32 cellular contexts compared by ENCODE assay signal in genomic region chr17:45675892-45676291, GRCh38.
"Had no signal": no experiment of that assay in that cellular context is flagged by ENCODE, and none has a peak within 500 bp of the region (broad histone marks: within the 10 kb centered on the region; RNA-seq: fewer than 3 reads in every experiment).

No MANE protein-coding gene starts in this region.

- FAIRE-seq: astrocyte had no signal

- H3K36me3 ChIP-seq: adrenal gland, ascending aorta, brain microvascular endothelial cell, breast epithelium, cardiac muscle cell had no signal

- ATAC-seq: activated naive CD4-positive, alpha-beta T cell treated with anti-CD3 and anti-CD28 coated beads, Interleukin-2, amount 50 U/mL, for 72 hours; activated naive CD8-positive, alpha-beta T cell treated with anti-CD3 and anti-CD28 coated beads, Interleukin-2, amount 50 U/mL, for 24 hours; activated T-cell treated with anti-CD3 and anti-CD28 coated beads, Interleukin-2, amount 50 U/mL, for 4 hours; activated T-cell treated with anti-CD3 and anti-CD28 coated beads, Interleukin-2, amount 50 U/mL, for 72 hours; activated T-helper 17 cell treated with anti-CD3 and anti-CD28 coated beads, Interleukin-2, amount 50 U/mL, for 72 hours; body of pancreas had no signal

- H3K27ac ChIP-seq: adrenal gland, ascending aorta, body of pancreas, brain microvascular endothelial cell, breast epithelium, cardiac muscle cell had no signal

- H3K4me1 ChIP-seq: adrenal gland, ascending aorta, body of pancreas, breast epithelium had no signal

- DNase-seq: activated effector memory CD4-positive, alpha-beta T cell treated with anti-CD3 and anti-CD28 coated beads, Interleukin-2, amount 50 U/mL, for 16 hours; activated effector memory CD4-positive, alpha-beta T cell treated with Interleukin-2 at 50 U/mL for 16 hours; activated gamma-delta T cell; activated gamma-delta T cell treated with Interleukin-2 at 50 U/mL for 16 hours; activated naive CD4-positive, alpha-beta T cell; activated naive CD4-positive, alpha-beta T cell treated with anti-CD3 and anti-CD28 coated beads for 36 hours; activated naive CD4-positive, alpha-beta T cell treated with anti-CD3 and anti-CD28 coated beads, Interleukin-2, amount 10 ng/mL, durations not matched to agents 7 days and 5 days; activated naive CD4-positive, alpha-beta T cell treated with anti-CD3 and anti-CD28 coated beads, Interleukin-2, amount 50 U/mL, for 16 hours; activated naive CD4-positive, alpha-beta T cell treated with Interleukin-2 at 50 U/mL for 16 hours; activated naive CD8-positive, alpha-beta T cell treated with anti-CD3 and anti-CD28 coated beads for 36 hours; activated naive CD8-positive, alpha-beta T cell treated with anti-CD3 and anti-CD28 coated beads, Interleukin-2, amount 10 ng/mL, durations not matched to agents 7 days and 5 days; activated naive CD8-positive, alpha-beta T cell treated with anti-CD3 and anti-CD28 coated beads, Interleukin-2, amount 50 U/mL, for 24 hours; activated T-cell treated with anti-CD3 and anti-CD28 coated beads, Interleukin-2, amount 50 U/mL, for 24 hours; activated T-cell treated with anti-CD3 and anti-CD28 coated beads, Interleukin-2, amount 50 U/mL, for 4 hours; activated T-cell treated with anti-CD3 and anti-CD28 coated beads, Interleukin-2, amount 50 U/mL, for 48 hours; activated T-cell treated with anti-CD3 and anti-CD28 coated beads, Interleukin-2, amount 50 U/mL, for 72 hours; adrenal gland; amniotic stem cell; amygdala; anterior cingulate cortex; aorta; body of pancreas; brain microvascular endothelial cell; caudate nucleus; central memory CD4-positive, alpha-beta T cell; cerebellar nuclear complex had no signal

- H3K27me3 ChIP-seq: adrenal gland, ascending aorta, body of pancreas, brain microvascular endothelial cell, breast epithelium, cardiac muscle cell had no signal

- H3K9me3 ChIP-seq: adrenal gland, ascending aorta, body of pancreas had no signal

- H3K4me3 ChIP-seq: adrenal gland, ascending aorta, body of pancreas, breast epithelium, cardiac muscle cell had no signal
